In genomic region chr10:92591550-92592140, GRCh38 we compare ENCODE assay signal across 8 cellular contexts. TPM values are rescaled to one million over a fixed set of nuclear protein-coding genes. Genes with fewer than 3 reads are reported as not detected.
DNase-seq lines count a peak whose midpoint lies in the region; ATAC-seq and TF ChIP-seq lines count a peak whose summit lies in the region.

No MANE protein-coding gene starts in this region.

- ATAC-seq in GM19328 (IDR thresholded peaks at IDR 0.05; ENCODE audit: unreplicated experiment), result peak; percentile 62
- peak; percentile 65 for ATAC-seq in HG03460 (IDR thresholded peaks at IDR 0.05; ENCODE audit: unreplicated experiment)
- ATAC-seq in lower lobe of right lung, result peak; percentile 96 to 97

- H3K9ac ChIP-seq in BLaER1, result peak overlapping the region; percentile 95
- H3K9ac ChIP-seq in duodenal mucosa (ENCODE audit: low read depth in 1 of 2, low read length in 2 of 2), result peak overlapping the region; percentile 69 to 76

- TF ChIP-seq CTCF in lower lobe of right lung (IDR thresholded peaks at IDR 0.05), result peak; percentile 13

- H3K36me3 ChIP-seq in BLaER1 (peaks cover under 1% of the 10 kb centered on the region; the same call in 1 of the 2 replicates), duodenal mucosa (ENCODE audit: control insufficient read depth in 1 of 2, insufficient read depth in 2 of 2, low read length in 2 of 2) (no peaks in the 10 kb centered on the region), lower lobe of right lung (no peaks in the 10 kb centered on the region)

- peak; percentile 86 for DNase-seq in NCI-H748 (lab: John Stamatoyannopoulos, UW; ENCODE audit: unreplicated experiment)
- DNase-seq in activated CD4-positive, alpha-beta T cell treated with anti-CD3 and anti-CD28 coated beads, Interleukin-2, amount 50 U/mL, for 48 hours, result peak; percentile 89 to 91
- peak; percentile 96 for DNase-seq in lower lobe of right lung
- DNase-seq in stimulated activated CD4-positive, alpha-beta T cell treated with anti-CD3 and anti-CD28 coated beads, Interleukin-4, amount 100 ng/mL, for 48 hours (ENCODE audit: low read depth in 2 of 2), result peak; percentile 79 to 88

- H3K27ac ChIP-seq in BLaER1 (peak overlapping the region; percentile 95), duodenal mucosa (ENCODE audit: low read depth, low read length) (peak overlapping the region; percentile 90), lower lobe of right lung (peak overlapping the region; percentile 95)

- H3K4me2 ChIP-seq in BLaER1, result peak overlapping the region; percentile 91

- intact Hi-C loops in lower lobe of right lung (cut with DNase I), result no loop called here

- no peaks in the 10 kb centered on the region for H3K27me3 ChIP-seq in BLaER1
- H3K27me3 ChIP-seq in duodenal mucosa (ENCODE audit: control insufficient read depth in 1 of 2, insufficient read depth in 2 of 2, low read length in 2 of 2), result no peaks in the 10 kb centered on the region
- H3K27me3 ChIP-seq in lower lobe of right lung (ENCODE audit: low read depth), result no peaks in the 10 kb centered on the region

- peaks cover 17% of the 10 kb centered on the region for H4K20me1 ChIP-seq in BLaER1

- H3K9me3 ChIP-seq in BLaER1 (no peaks in the 10 kb centered on the region), duodenal mucosa (ENCODE audit: control insufficient read depth in 1 of 2, low read length in 2 of 2) (no peaks in the 10 kb centered on the region), lower lobe of right lung (no peaks in the 10 kb centered on the region)

- H3K4me3 ChIP-seq in BLaER1, result peak overlapping the region; percentile 96
- peak overlapping the region; percentile 82 to 90 for H3K4me3 ChIP-seq in duodenal mucosa (ENCODE audit: low read depth in 1 of 2, low read length in 2 of 2)
- peak overlapping the region; percentile 71 for H3K4me3 ChIP-seq in lower lobe of right lung

- H3K4me1 ChIP-seq in BLaER1, result peaks cover 45% of the 10 kb centered on the region
- peaks cover 10 to 17% of the 10 kb centered on the region in 2 donors for H3K4me1 ChIP-seq in duodenal mucosa (ENCODE audit: control insufficient read depth in 1 of 2, insufficient read depth in 2 of 2, low read length in 2 of 2)
- H3K4me1 ChIP-seq in lower lobe of right lung, result peaks cover 15% of the 10 kb centered on the region

RNA-seq across cellular contexts. Expression of gene KIF11, which starts 1.3 kb away (rescaled TPM):
- total RNA-seq in lower lobe of right lung, result 1.8 TPM

RNA-seq across cellular contexts. Expression of gene IDE, which starts 17.8 kb away (rescaled TPM):
- 26.3 TPM for total RNA-seq in lower lobe of right lung

Comparison
In these comparisons a context has a peak if more than half of its experiments do, and no peak if none do; other contexts are left out.
1. Peak in every context shown above with its lines: DNase-seq, ATAC-seq, H3K4me3 ChIP-seq and H3K27ac ChIP-seq.